Comparison of ENCODE assay signal across 6 cellular contexts in the genomic region with DNA sequence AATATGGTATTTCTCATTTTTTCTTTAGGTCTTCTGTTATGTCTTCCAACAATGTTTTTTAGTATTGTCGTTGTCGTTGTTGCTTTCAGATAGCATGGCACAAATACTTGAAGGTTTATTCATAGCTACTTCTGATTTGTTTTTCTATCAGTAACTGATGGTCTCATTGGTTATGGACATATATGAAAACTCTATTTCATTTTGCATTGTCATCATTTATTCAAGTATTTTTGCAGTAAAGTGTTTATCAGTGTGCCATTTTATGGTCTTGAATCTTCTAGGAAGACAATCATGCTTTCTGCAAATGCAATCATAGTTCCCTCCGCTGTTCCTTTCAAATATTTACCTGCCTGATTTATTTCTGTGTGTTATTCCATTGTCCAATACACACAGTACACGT. TPM values are rescaled to one million over a fixed set of nuclear protein-coding genes. Genes with fewer than 3 reads are reported as not detected.
"Had no signal": no experiment of that assay in that cellular context is flagged by ENCODE, and none has a peak within 500 bp of the region (broad histone marks: within the 10 kb centered on the region; RNA-seq: fewer than 3 reads in every experiment).

No MANE protein-coding gene starts in this region.

- H3K4me3 ChIP-seq: GM23338, HAP-1 had no signal

- DNase-seq: H7, Kasumi-1, KG1 had no signal

- H3K4me2 ChIP-seq: GM23338 had no signal

- ATAC-seq: GM23338 had no signal

- H3K4me1 ChIP-seq: HAP-1 had no signal

- H3K9me3 ChIP-seq: HAP-1 had no signal

- H3K36me3 ChIP-seq: HAP-1 had no signal

RNA-seq across cellular contexts. Expression of a gene that starts 44.0 kb away (rescaled TPM):
- polyA plus RNA-seq: IgD-negative memory B cell had no signal
